In genomic region chr20:37877832-37878772, GRCh38 we compare ENCODE assay signal across 21 cellular contexts. TPM values are rescaled to one million over a fixed set of nuclear protein-coding genes. Genes with fewer than 3 reads are reported as not detected.
A peak's percentile ranks its signal among the peaks of the same experiment; 100 is the strongest.
DNase-seq lines count a peak whose midpoint lies in the region; ATAC-seq and TF ChIP-seq lines count a peak whose summit lies in the region.
"Had no signal": no experiment of that assay in that cellular context is flagged by ENCODE, and none has a peak within 500 bp of the region (broad histone marks: within the 10 kb centered on the region; RNA-seq: fewer than 3 reads in every experiment).

No MANE protein-coding gene starts in this region.

- 0 out of 2 replicates have a peak overlapping the region, but pooled peaks have one; percentile 20 for H3K27ac ChIP-seq in VCaP
- H3K27ac ChIP-seq: 22Rv1, C4-2B, HL-60 had no signal

- no peaks in the 10 kb centered on the region for H3K9me3 Mint-ChIP-seq in activated naive CD4-positive, alpha-beta T cell treated with anti-CD3 and anti-CD28 coated beads, Interleukin-2, amount 10 ng/mL, durations not matched to agents 7 days and 5 days
- no peaks in the 10 kb centered on the region for H3K9me3 Mint-ChIP-seq in nephron
- H3K9me3 Mint-ChIP-seq in activated CD4-positive, alpha-beta T cell treated with anti-CD3 and anti-CD28 coated beads, Interleukin-2, amount 10 ng/mL, durations not matched to agents 24 days and 14 days, result no peaks in the 10 kb centered on the region
- no peaks in the 10 kb centered on the region for H3K9me3 Mint-ChIP-seq in activated CD4-positive, alpha-beta T cell treated with anti-CD3 and anti-CD28 coated beads for 36 hours (ENCODE audit: low read depth)
- H3K9me3 Mint-ChIP-seq: CD8-positive, alpha-beta memory T cell; IgD-negative memory B cell had no signal

- intact Hi-C loops in activated CD4-positive, alpha-beta T cell treated with anti-CD3 and anti-CD28 coated beads, Interleukin-2, amount 10 ng/mL, durations not matched to agents 24 days and 14 days (cut with micrococcal nuclease), result no loop called here
- intact Hi-C loops in activated CD4-positive, alpha-beta T cell treated with anti-CD3 and anti-CD28 coated beads for 36 hours (cut with DNase I, micrococcal nuclease), result no loop called here

- H3K4me1 Mint-ChIP-seq in activated naive CD4-positive, alpha-beta T cell treated with anti-CD3 and anti-CD28 coated beads, Interleukin-2, amount 10 ng/mL, durations not matched to agents 7 days and 5 days, result no peaks in the 10 kb centered on the region
- H3K4me1 Mint-ChIP-seq in nephron, result peaks cover 37% of the 10 kb centered on the region
- H3K4me1 Mint-ChIP-seq in activated CD4-positive, alpha-beta T cell treated with anti-CD3 and anti-CD28 coated beads, Interleukin-2, amount 10 ng/mL, durations not matched to agents 24 days and 14 days, result no peaks in the 10 kb centered on the region
- H3K4me1 Mint-ChIP-seq in activated CD4-positive, alpha-beta T cell treated with anti-CD3 and anti-CD28 coated beads for 36 hours, result no peaks in the 10 kb centered on the region
- H3K4me1 Mint-ChIP-seq: CD8-positive, alpha-beta memory T cell; IgD-negative memory B cell had no signal

- H3K27ac Mint-ChIP-seq in activated naive CD4-positive, alpha-beta T cell treated with anti-CD3 and anti-CD28 coated beads, Interleukin-2, amount 10 ng/mL, durations not matched to agents 7 days and 5 days, result peak overlapping the region; percentile 68
- H3K27ac Mint-ChIP-seq in nephron, result peak overlapping the region in 2 of 3 experiments; percentile 3 to 8
- H3K27ac Mint-ChIP-seq in activated CD4-positive, alpha-beta T cell treated with anti-CD3 and anti-CD28 coated beads, Interleukin-2, amount 10 ng/mL, durations not matched to agents 24 days and 14 days, result no peak overlapping the region
- no peak overlapping the region for H3K27ac Mint-ChIP-seq in activated CD4-positive, alpha-beta T cell treated with anti-CD3 and anti-CD28 coated beads for 36 hours
- H3K27ac Mint-ChIP-seq: IgD-negative memory B cell had no signal

- H3K36me3 Mint-ChIP-seq in activated naive CD4-positive, alpha-beta T cell treated with anti-CD3 and anti-CD28 coated beads, Interleukin-2, amount 10 ng/mL, durations not matched to agents 7 days and 5 days, result peaks cover 2% of the 10 kb centered on the region
- H3K36me3 Mint-ChIP-seq in nephron (ENCODE audit: low read depth), result peaks cover 10% of the 10 kb centered on the region
- peaks cover 8% of the 10 kb centered on the region for H3K36me3 Mint-ChIP-seq in activated CD4-positive, alpha-beta T cell treated with anti-CD3 and anti-CD28 coated beads, Interleukin-2, amount 10 ng/mL, durations not matched to agents 24 days and 14 days (ENCODE audit: low read depth)
- peaks cover 5% of the 10 kb centered on the region for H3K36me3 Mint-ChIP-seq in activated CD4-positive, alpha-beta T cell treated with anti-CD3 and anti-CD28 coated beads for 36 hours (ENCODE audit: low read depth)

- POLR2A ChIA-PET in GM10248 (lab: Yijun Ruan, JAX), result no interaction called here
- POLR2A ChIA-PET in activated CD4-positive, alpha-beta T cell treated with anti-CD3 and anti-CD28 coated beads for 36 hours (lab: Charles Lee), result no interaction called here

- TF ChIP-seq CTCF in VCaP (conservative IDR thresholded peaks at IDR 0.05), result no peak
- no peak for TF ChIP-seq CTCF in nephron (IDR thresholded peaks at IDR 0.05; ENCODE audit: unreplicated experiment in 3 of 3)
- TF ChIP-seq CTCF in GM10248 (IDR thresholded peaks at IDR 0.05; ENCODE audit: control extremely low read depth, extremely low read depth, low read depth, missing control alignments), result no peak

- H3K4me3 Mint-ChIP-seq in activated naive CD4-positive, alpha-beta T cell treated with anti-CD3 and anti-CD28 coated beads, Interleukin-2, amount 10 ng/mL, durations not matched to agents 7 days and 5 days, result no peak overlapping the region
- H3K4me3 Mint-ChIP-seq in nephron, result peak overlapping the region in 1 of 3 experiments; percentile 16
- H3K4me3 Mint-ChIP-seq in activated CD4-positive, alpha-beta T cell treated with anti-CD3 and anti-CD28 coated beads, Interleukin-2, amount 10 ng/mL, durations not matched to agents 24 days and 14 days, result no peak overlapping the region
- no peak overlapping the region for H3K4me3 Mint-ChIP-seq in activated CD4-positive, alpha-beta T cell treated with anti-CD3 and anti-CD28 coated beads for 36 hours
- H3K4me3 Mint-ChIP-seq: CD8-positive, alpha-beta memory T cell; IgD-negative memory B cell had no signal

- ATAC-seq in GM19035 (IDR thresholded peaks at IDR 0.05; ENCODE audit: unreplicated experiment), result no peak
- no peak for ATAC-seq in activated CD4-positive, alpha-beta T cell treated with anti-CD3 and anti-CD28 coated beads for 36 hours
- ATAC-seq: Right ventricle myocardium inferior had no signal

- peaks cover 4% of the 10 kb centered on the region for H3K27me3 Mint-ChIP-seq in activated naive CD4-positive, alpha-beta T cell treated with anti-CD3 and anti-CD28 coated beads, Interleukin-2, amount 10 ng/mL, durations not matched to agents 7 days and 5 days
- peaks cover 22% of the 10 kb centered on the region for H3K27me3 Mint-ChIP-seq in nephron (ENCODE audit: low read depth)
- no peaks in the 10 kb centered on the region for H3K27me3 Mint-ChIP-seq in activated CD4-positive, alpha-beta T cell treated with anti-CD3 and anti-CD28 coated beads, Interleukin-2, amount 10 ng/mL, durations not matched to agents 24 days and 14 days
- no peaks in the 10 kb centered on the region for H3K27me3 Mint-ChIP-seq in activated CD4-positive, alpha-beta T cell treated with anti-CD3 and anti-CD28 coated beads for 36 hours
- H3K27me3 Mint-ChIP-seq: CD8-positive, alpha-beta memory T cell; IgD-negative memory B cell had no signal

- no peak for DNase-seq in activated naive CD4-positive, alpha-beta T cell treated with anti-CD3 and anti-CD28 coated beads, Interleukin-2, amount 10 ng/mL, durations not matched to agents 7 days and 5 days
- DNase-seq in activated naive CD4-positive, alpha-beta T cell treated with anti-CD3 and anti-CD28 coated beads, Interleukin-2, amount 50 U/mL, for 16 hours, result no peak
- no peak for DNase-seq in activated CD4-positive, alpha-beta T cell treated with anti-CD3 and anti-CD28 coated beads, Interleukin-2, amount 10 ng/mL, durations not matched to agents 24 days and 14 days
- DNase-seq in GM10248 (ENCODE audit: extremely low spot score), result no peak
- DNase-seq in activated CD4-positive, alpha-beta T cell treated with anti-CD3 and anti-CD28 coated beads for 36 hours, result no peak
- DNase-seq: Calu3; CD8-positive, alpha-beta memory T cell; MV-4-11; NCI-H1105 treated with DMSO at 0.1 percent for 48 hours; NCI-H2029 treated with DMSO at 0.1 percent for 48 hours; NCI-H345; NCI-H524 treated with DMSO at 0.1 percent for 48 hours; OCI-M1 had no signal

- CTCF ChIA-PET in activated naive CD4-positive, alpha-beta T cell treated with anti-CD3 and anti-CD28 coated beads, Interleukin-2, amount 10 ng/mL, durations not matched to agents 7 days and 5 days (lab: Charles Lee), result no interaction called here
- CTCF ChIA-PET in GM10248 (lab: Yijun Ruan, JAX), result interaction anchor here (1.0 kb wide), 1 partner anchor 343 kb away, joined by 3 read pairs; no protein-coding TSS in a partner anchor
- CTCF ChIA-PET in activated CD4-positive, alpha-beta T cell treated with anti-CD3 and anti-CD28 coated beads for 36 hours (lab: Charles Lee), result interaction anchor here (0.6 kb wide), 1 partner anchor 356 kb away, joined by 3 read pairs; no protein-coding TSS in a partner anchor

RNA-seq across cellular contexts. Expression of gene VSTM2L, which starts 24.8 kb away (rescaled TPM):
- 0.09 TPM in 1 of 2 replicates, not detected in the other for total RNA-seq in activated CD4-positive, alpha-beta T cell treated with anti-CD3 and anti-CD28 coated beads, Interleukin-2, amount 10 ng/mL, durations not matched to agents 24 days and 14 days
- not detected for total RNA-seq in activated CD4-positive, alpha-beta T cell treated with anti-CD3 and anti-CD28 coated beads for 36 hours
- total RNA-seq: CD8-positive, alpha-beta memory T cell had no signal

Comparison
In these comparisons a context has a peak if more than half of its experiments do, and no peak if none do; other contexts are left out.
1. H3K27ac Mint-ChIP-seq: peak in activated naive CD4-positive, alpha-beta T cell treated with anti-CD3 and anti-CD28 coated beads, Interleukin-2, amount 10 ng/mL, durations not matched to agents 7 days and 5 days (single experiment) and nephron (2 of 3); none in activated CD4-positive, alpha-beta T cell treated with anti-CD3 and anti-CD28 coated beads, Interleukin-2, amount 10 ng/mL, durations not matched to agents 24 days and 14 days (single experiment) and activated CD4-positive, alpha-beta T cell treated with anti-CD3 and anti-CD28 coated beads for 36 hours (single experiment).